ENCODE assay signal across 8 cellular contexts in the genomic region with DNA sequence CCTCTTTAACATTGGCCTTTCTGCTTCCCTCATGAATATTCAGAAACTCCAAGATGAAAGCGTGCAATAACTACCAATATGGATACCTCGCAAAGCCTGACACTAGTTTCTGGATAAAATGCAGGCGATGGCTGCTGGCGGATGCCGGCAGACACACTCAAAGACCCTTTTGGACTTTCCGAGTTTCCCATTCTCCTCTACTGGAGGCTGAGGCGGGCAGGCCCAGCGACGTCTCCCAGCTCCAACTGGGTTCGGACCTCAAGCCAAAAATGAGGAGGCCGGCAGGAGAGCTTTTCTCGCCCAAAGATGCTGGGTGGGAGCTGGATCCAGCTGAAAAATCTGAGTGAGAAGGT. TPM values are rescaled to one million over a fixed set of nuclear protein-coding genes. Genes with fewer than 3 reads are reported as not detected.
DNase-seq lines count a peak whose midpoint lies in the region; ATAC-seq and TF ChIP-seq lines count a peak whose summit lies in the region.

No MANE protein-coding gene starts in this region.

- H3K27ac Mint-ChIP-seq in CD8-positive, alpha-beta T cell: peak overlapping the region; percentile 45
- H3K27ac Mint-ChIP-seq in progenitor cell of endocrine pancreas: peak overlapping the region; percentile 69

- peak overlapping the region; percentile 68 for H3K4me3 ChIP-seq in CD8-positive, alpha-beta T cell (ENCODE audit: low read depth, low read length)
- H3K4me3 ChIP-seq in WERI-Rb-1 (ENCODE audit: low read depth, low read length) (peak overlapping the region; percentile 13; the same call in 1 of the 2 replicates), gastroesophageal sphincter (peak overlapping the region; percentile 84 to 91)

- H3K9me3 Mint-ChIP-seq in CD8-positive, alpha-beta T cell: no peaks in the 10 kb centered on the region
- no peaks in the 10 kb centered on the region for H3K9me3 Mint-ChIP-seq in progenitor cell of endocrine pancreas (ENCODE audit: low read depth)

- DNase-seq in CD8-positive, alpha-beta T cell: no peak
- DNase-seq in WERI-Rb-1: no peak
- no peak for DNase-seq in progenitor cell of endocrine pancreas (ENCODE audit: low spot score, unreplicated experiment)
- DNase-seq in Kasumi-1 (lab: John Stamatoyannopoulos, UW): no peak
- DNase-seq in DMS79 (lab: John Stamatoyannopoulos, UW): no peak
- DNase-seq in NAMALWA (ENCODE audit: low spot score): no peak

- CTCF ChIA-PET in CD8-positive, alpha-beta T cell (lab: Charles Lee): interaction anchor here (1.4 kb wide), 1 partner anchor 10 kb away, joined by 3 read pairs; no protein-coding TSS in a partner anchor

- intact Hi-C loops in CD8-positive, alpha-beta T cell (cut with DNase I, micrococcal nuclease): loop anchor here in 1 of 2 experiments (2.0 to 5.0 kb wide), 2 partner anchors 16 to 71 kb away; partner anchors contain the start of gene EI24

- TF ChIP-seq EP300 in gastroesophageal sphincter (IDR thresholded peaks at IDR 0.05): no peak

- H3K4me3 Mint-ChIP-seq in CD8-positive, alpha-beta T cell: peak overlapping the region; percentile 86
- peak overlapping the region; percentile 81 for H3K4me3 Mint-ChIP-seq in progenitor cell of endocrine pancreas (ENCODE audit: low read depth)

- H3K27me3 Mint-ChIP-seq in CD8-positive, alpha-beta T cell (ENCODE audit: low read depth): peaks cover 41% of the 10 kb centered on the region
- H3K27me3 Mint-ChIP-seq in progenitor cell of endocrine pancreas: peaks cover 51% of the 10 kb centered on the region

- H3K36me3 Mint-ChIP-seq in CD8-positive, alpha-beta T cell: peaks cover 2% of the 10 kb centered on the region
- H3K36me3 Mint-ChIP-seq in progenitor cell of endocrine pancreas (ENCODE audit: insufficient read depth): no peaks in the 10 kb centered on the region

- no peaks in the 10 kb centered on the region for H3K9me3 ChIP-seq in CD8-positive, alpha-beta T cell (ENCODE audit: low read length)
- H3K9me3 ChIP-seq in WERI-Rb-1 (ENCODE audit: severe bottlenecking): no peaks in the 10 kb centered on the region
- H3K9me3 ChIP-seq in gastroesophageal sphincter: no peaks in the 10 kb centered on the region

- no peak for TF ChIP-seq POLR2A in gastroesophageal sphincter (IDR thresholded peaks at IDR 0.05)

- no peak overlapping the region for H3K27ac ChIP-seq in CD8-positive, alpha-beta T cell (ENCODE audit: low read depth, low read length)
- no peak overlapping the region for H3K27ac ChIP-seq in WERI-Rb-1
- H3K27ac ChIP-seq in gastroesophageal sphincter: peak overlapping the region; percentile 47 to 91 (median 84)

- TF ChIP-seq CTCF in CD8-positive, alpha-beta T cell (IDR thresholded peaks at IDR 0.05): no peak
- TF ChIP-seq CTCF in WERI-Rb-1 (IDR thresholded peaks at IDR 0.05; ENCODE audit: low read depth, low read length) (no peak), gastroesophageal sphincter (IDR thresholded peaks at IDR 0.05) (no peak), progenitor cell of endocrine pancreas (IDR thresholded peaks at IDR 0.05; ENCODE audit: unreplicated experiment) (no peak)

- peaks cover 15% of the 10 kb centered on the region for H3K4me1 ChIP-seq in CD8-positive, alpha-beta T cell (ENCODE audit: insufficient read depth, low read length)
- peaks cover 0 to 21% (median 0%) of the 10 kb centered on the region in 3 donors for H3K4me1 ChIP-seq in gastroesophageal sphincter

- POLR2A ChIA-PET in CD8-positive, alpha-beta T cell (lab: Charles Lee): no interaction called here

- WGBS in gastroesophageal sphincter (ENCODE audit: low coverage in 1 of 2), 2 donors: 5 to 11% methylated on average over 3 to 6 of the region's 12 CpGs

- peaks cover 15% of the 10 kb centered on the region for H3K27me3 ChIP-seq in CD8-positive, alpha-beta T cell (ENCODE audit: insufficient read depth, low read length)
- peaks cover 60% of the 10 kb centered on the region for H3K27me3 ChIP-seq in WERI-Rb-1 (ENCODE audit: insufficient read depth, low read depth, severe bottlenecking)
- H3K27me3 ChIP-seq in gastroesophageal sphincter: peaks cover 5% of the 10 kb centered on the region

- peaks cover 24% of the 10 kb centered on the region for H3K4me1 Mint-ChIP-seq in CD8-positive, alpha-beta T cell (ENCODE audit: low read depth)
- peaks cover 9% of the 10 kb centered on the region for H3K4me1 Mint-ChIP-seq in progenitor cell of endocrine pancreas (ENCODE audit: low read depth)

- no peaks in the 10 kb centered on the region for H3K36me3 ChIP-seq in CD8-positive, alpha-beta T cell (ENCODE audit: insufficient read depth, low read length)
- no peaks in the 10 kb centered on the region for H3K36me3 ChIP-seq in WERI-Rb-1
- H3K36me3 ChIP-seq in gastroesophageal sphincter: no peaks in the 10 kb centered on the region

- ATAC-seq in CD8-positive, alpha-beta T cell: no peak
- no peak for ATAC-seq in gastroesophageal sphincter
- no peak for ATAC-seq in GM21723 (IDR thresholded peaks at IDR 0.05; ENCODE audit: unreplicated experiment)

RNA-seq across cellular contexts. Expression of gene FEZ1, which starts 0.4 kb away (rescaled TPM):
- total RNA-seq in CD8-positive, alpha-beta T cell: 1 to 10 TPM; 3.7 to 4.0 TPM
- total RNA-seq in gastroesophageal sphincter (10 to 100 TPM; 37.6 to 96.6 (median 66.5) TPM), progenitor cell of endocrine pancreas (1.8 and 3.1 TPM in 2 replicates)

Comparison
In these comparisons a context has a peak if more than half of its experiments do, and no peak if none do; other contexts are left out.
1. H3K27ac ChIP-seq: peak in gastroesophageal sphincter (4 of 4); none in CD8-positive, alpha-beta T cell (single experiment) and WERI-Rb-1 (single experiment).
2. H3K4me3 ChIP-seq: peak in every context shown above with its lines; median percentile 88 in gastroesophageal sphincter; 68 in CD8-positive, alpha-beta T cell; 13 in WERI-Rb-1.